In the genomic region with DNA sequence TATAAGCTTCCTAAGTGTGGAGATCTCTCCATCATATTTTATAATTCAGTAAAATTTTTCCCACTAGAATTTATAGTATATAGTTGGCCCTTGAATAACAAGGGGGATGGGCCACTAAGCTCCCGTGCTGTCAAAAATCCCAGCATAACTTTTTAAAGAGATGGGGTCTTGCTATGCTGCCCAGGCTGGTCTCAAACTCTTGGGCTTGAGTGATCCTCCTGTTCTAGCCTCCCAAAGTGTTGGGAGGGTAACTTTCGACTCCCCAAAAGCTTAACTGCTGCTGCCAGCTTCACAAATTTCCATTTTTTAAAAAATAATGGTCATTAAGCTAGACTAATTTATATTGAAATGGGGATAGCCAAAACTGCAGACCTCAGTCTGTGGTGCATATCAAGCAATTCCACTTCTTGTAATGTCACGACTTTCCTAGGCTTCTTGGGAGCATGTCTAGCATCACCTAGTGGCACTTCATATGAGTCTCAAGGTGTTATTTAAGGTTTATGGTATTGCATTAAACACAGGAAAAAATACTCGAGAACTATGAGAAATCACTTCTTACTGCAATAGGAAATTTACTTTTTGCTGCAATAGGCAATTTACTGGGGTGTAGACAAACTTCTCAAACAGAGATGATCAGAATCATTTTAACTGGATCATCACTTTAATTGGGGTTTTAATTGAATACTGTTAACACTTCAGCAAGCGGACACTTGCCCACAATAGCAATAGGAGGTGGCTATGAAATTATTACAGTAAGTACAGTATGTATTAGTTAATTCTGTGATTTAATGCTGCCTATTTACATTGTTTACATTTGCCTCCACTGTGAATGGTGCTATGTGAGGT, we compare ENCODE assay signal across 8 cellular contexts. TPM values are rescaled to one million over a fixed set of nuclear protein-coding genes. Genes with fewer than 3 reads are reported as not detected.
DNase-seq lines count a peak whose midpoint lies in the region; TF ChIP-seq lines count a peak whose summit lies in the region.

No MANE protein-coding gene starts in this region.

- H3K9me2 ChIP-seq in GM23248 (ENCODE audit: insufficient read depth) = no peaks in the 10 kb centered on the region

- TF ChIP-seq CTCF in AG04450 (IDR thresholded peaks at IDR 0.05; ENCODE audit: low read depth, low read length) (peak; percentile 69), RWPE1 (conservative IDR thresholded peaks at IDR 0.05; ENCODE audit: low read depth) (peak; percentile 56)

- H3K4me3 ChIP-seq in AG04450 (ENCODE audit: low read depth, low read length) (no peak overlapping the region), GM23248 (no peak overlapping the region)

- no peaks in the 10 kb centered on the region for H3K79me2 ChIP-seq in GM23248 (ENCODE audit: insufficient read depth)

- H3K27ac ChIP-seq in AG04450 (ENCODE audit: low read depth, low read length) (no peak overlapping the region), GM23248 (no peak overlapping the region), RWPE1 (no peak overlapping the region)

- no peak overlapping the region for H3K4me2 ChIP-seq in GM23248 (ENCODE audit: unreplicated experiment)

- no peak overlapping the region for H2AFZ ChIP-seq in GM23248

- in situ Hi-C loops in GM23248 (cut with MboI) = no loop called here

- CTCF ChIA-PET in AG04450 (lab: Charles Lee) = interaction anchor here (0.7 to 1.9 kb wide), 12 partner anchors 11 to 199 kb away, joined by 3 to 29 read pairs (median 4); a partner anchor contains a TSS
- CTCF ChIA-PET in RWPE1 (lab: Yijun Ruan, JAX) = interaction anchor here (0.7 to 1.1 kb wide), 3 partner anchors 23 to 195 kb away, joined by 3 to 5 read pairs (median 3); no protein-coding TSS in a partner anchor

- WGBS in GM23248 (ENCODE audit: low coverage in 1 of 2, low lambda C conversion rate in 2 of 2, missing lambda C conversion rate in 2 of 2), 2 experiments = 97% methylated on average over 5 of the region's 5 CpGs

- POLR2A ChIA-PET in AG04450 (lab: Yijun Ruan, JAX) = no interaction called here
- POLR2A ChIA-PET in RWPE1 (lab: Yijun Ruan, JAX; ENCODE audit: low non-redundant PET) = no interaction called here

- H3F3A ChIP-seq in GM23248 (ENCODE audit: insufficient read depth) = no peaks in the 10 kb centered on the region

- no peaks in the 10 kb centered on the region for H3K4me1 ChIP-seq in GM23248 (ENCODE audit: insufficient read depth)

- no peak overlapping the region for H3K9ac ChIP-seq in GM23248

- no peak for DNase-seq in AG04450 (ENCODE audit: low read depth, low spot score)
- DNase-seq in GM23248 = peak; percentile 25
- no peak for DNase-seq in RWPE1 (ENCODE audit: low spot score)
- peak; percentile 34 for DNase-seq in iris pigment epithelial cell (ENCODE audit: low read depth)
- no peak for DNase-seq in NCI-H345 treated with DMSO at 0.1 percent for 48 hours (lab: John Stamatoyannopoulos, UW; ENCODE audit: unreplicated experiment)
- DNase-seq in ureter (ENCODE audit: low spot score) = no peak
- DNase-seq in OCI-M2 (lab: John Stamatoyannopoulos, UW; ENCODE audit: unreplicated experiment) = no peak
- no peak for DNase-seq in activated effector memory CD4-positive, alpha-beta T cell treated with anti-CD3 and anti-CD28 coated beads, Interleukin-2, amount 50 U/mL, for 16 hours

- H4K20me1 ChIP-seq in GM23248 (ENCODE audit: insufficient read depth) = no peaks in the 10 kb centered on the region

- H3K27me3 ChIP-seq in AG04450 (ENCODE audit: control insufficient read depth, insufficient read depth, low read length) = no peaks in the 10 kb centered on the region
- H3K27me3 ChIP-seq in GM23248 (replicated peaks; ENCODE audit: insufficient read depth) = no peaks in the 10 kb centered on the region

- peaks cover 31% of the 10 kb centered on the region for H3K36me3 ChIP-seq in GM23248 (ENCODE audit: low read depth)

- H3K9me3 ChIP-seq in AG04450 (ENCODE audit: control insufficient read depth, insufficient read depth, low read length) (no peaks in the 10 kb centered on the region), GM23248 (ENCODE audit: low read depth) (no peaks in the 10 kb centered on the region)

RNA-seq across cellular contexts. Expression of a gene that starts 19.3 kb away (rescaled TPM):
- polyA plus RNA-seq in AG04450 (2011; rRNA removed) = not detected in 2 replicates
- polyA minus RNA-seq in AG04450 (2011; rRNA and poly(A)+ RNA removed) = not detected in 2 replicates
- total RNA-seq in GM23248 (2014; rRNA removed; shearing (Covaris generic)) = 0.22 TPM in 1 of 2 replicates, not detected in the other
- polyA plus RNA-seq in GM23248 (2016; fragmentation: Nextera tagmentation; extraction: Ambion mirVana) = not detected in 2 replicates
- total RNA-seq in ureter = 9.5 TPM

RNA-seq across cellular contexts. Expression of a gene that starts 55.0 kb away (rescaled TPM):
- polyA plus RNA-seq in AG04450 (2011; rRNA removed) (27.3 and 29.6 TPM in 2 replicates), GM23248 (2016; fragmentation: Nextera tagmentation; extraction: Ambion mirVana) (16.6 and 16.7 TPM in 2 replicates)
- polyA minus RNA-seq in AG04450 (2011; rRNA and poly(A)+ RNA removed) = 21.5 and 29.1 TPM in 2 replicates
- total RNA-seq in GM23248 (2014; rRNA removed; shearing (Covaris generic)) = 26.6 and 29.1 TPM in 2 replicates
- total RNA-seq in ureter = 39.7 TPM

Comparison
In these comparisons a context has a peak if more than half of its experiments do, and no peak if none do; other contexts are left out.
1. DNase-seq: peak in GM23248 (single experiment) and iris pigment epithelial cell (single experiment); none in AG04450 (single experiment), RWPE1 (single experiment), NCI-H345 treated with DMSO at 0.1 percent for 48 hours (single experiment), ureter (single experiment), OCI-M2 (single experiment) and activated effector memory CD4-positive, alpha-beta T cell treated with anti-CD3 and anti-CD28 coated beads, Interleukin-2, amount 50 U/mL, for 16 hours (single experiment).